ENCODE assay signal across 1 cellular context in genomic region chr4:118585015-118585414, GRCh38.
TF ChIP-seq lines count a peak whose summit lies in the region.

No MANE protein-coding gene starts in this region.

TF ChIP-seq in GM23338, 12 proteins besides CTCF, POLR2A, EP300 and RAD21 (continued from another document):
- TF ChIP-seq REST (IDR thresholded peaks at IDR 0.05; ENCODE audit: unreplicated experiment) (no peak), ZNF462 (CRISPR knock-in tag; IDR thresholded peaks at IDR 0.05) (no peak), ETS1 (IDR thresholded peaks at IDR 0.05) (no peak)
